In the genomic region with DNA sequence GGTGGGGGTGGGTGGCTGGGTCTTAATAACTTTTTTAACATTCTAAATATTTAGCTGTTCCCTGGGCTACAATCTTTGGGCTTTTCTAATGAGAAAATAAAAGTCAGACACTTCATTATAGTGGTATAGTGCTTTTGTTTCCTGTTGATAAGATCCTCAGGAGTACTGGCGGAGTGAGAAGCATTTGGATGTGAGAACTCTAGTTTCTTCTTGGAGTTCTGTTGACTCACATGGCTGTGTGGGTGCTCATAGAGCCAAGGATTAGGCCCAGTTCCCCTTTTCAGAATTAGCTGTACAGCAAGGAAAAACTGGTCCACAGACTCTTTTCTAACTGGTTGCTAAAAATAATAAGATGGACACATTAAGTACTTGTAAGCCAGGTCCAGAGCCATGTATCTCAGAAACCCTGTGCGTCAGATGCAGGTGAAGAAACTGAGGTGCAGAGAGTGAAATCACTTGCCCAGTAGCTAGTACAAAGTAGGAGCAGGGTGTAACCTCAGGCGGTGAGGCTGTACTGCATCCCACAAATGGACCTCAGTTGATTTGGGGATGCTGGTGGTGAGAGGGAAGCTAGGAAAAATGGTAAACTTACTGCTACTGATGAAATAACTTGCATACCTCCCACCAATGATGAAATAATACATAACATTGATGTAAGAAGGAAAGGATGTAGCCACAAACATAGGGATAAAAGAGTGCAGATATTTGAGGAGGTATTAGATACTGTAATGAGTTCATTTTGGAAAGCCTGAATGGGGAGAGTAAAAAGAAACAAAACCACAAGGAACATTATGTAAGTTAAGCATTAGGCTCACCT, we compare ENCODE assay signal across 11 cellular contexts. TPM values are rescaled to one million over a fixed set of nuclear protein-coding genes. Genes with fewer than 3 reads are reported as not detected.
DNase-seq lines count a peak whose midpoint lies in the region; ATAC-seq, FAIRE-seq and TF ChIP-seq lines count a peak whose summit lies in the region.
"Had no signal": no experiment of that assay in that cellular context is flagged by ENCODE, and none has a peak within 500 bp of the region (broad histone marks: within the 10 kb centered on the region; RNA-seq: fewer than 3 reads in every experiment).

No MANE protein-coding gene starts in this region.

- intact Hi-C loops in CD14-positive monocyte (cut with micrococcal nuclease), result loop anchor here in 1 of 2 donors (10.0 kb wide), 1 partner anchor 489 kb away; no protein-coding TSS in a partner anchor
- intact Hi-C loops in K562 (cut with micrococcal nuclease), result loop anchor here (1.0 kb wide), 2 partner anchors 38 to 76 kb away; no protein-coding TSS in a partner anchor
- intact Hi-C loops in posterior vena cava (cut with DNase I), result loop anchor here in 1 of 2 donors (10.0 kb wide), 1 partner anchor 141 kb away; no protein-coding TSS in a partner anchor

- H3K27ac Mint-ChIP-seq in CD14-positive monocyte (peak overlapping the region; percentile 80 to 92 (median 86)), nephron progenitor cell (peak overlapping the region; percentile 26)
- H3K27ac Mint-ChIP-seq: progenitor cell of endocrine pancreas had no signal

- peak overlapping the region; percentile 61; the same call in 1 of the 2 replicates for H3K4me3 ChIP-seq in K562

- TF ChIP-seq RAD21 in K562 (CRISPR knock-in tag; conservative IDR thresholded peaks at IDR 0.05 in 1 of 2, IDR thresholded peaks at IDR 0.05 in 1 of 2), result no peak; a peak in 2 of 4 replicates

- no peaks in the 10 kb centered on the region for H3K27me3 ChIP-seq in K562 (ENCODE audit: control insufficient read depth in 2 of 2, insufficient read depth in 2 of 2, low read length in 2 of 2)

- peaks cover 17 to 25% of the 10 kb centered on the region in 2 experiments for H3K4me1 ChIP-seq in K562 (replicated peaks in 1 of 2; ENCODE audit: control insufficient read depth in 2 of 2, insufficient read depth in 2 of 2, low read length in 2 of 2)
- H3K4me1 ChIP-seq: foreskin keratinocyte had no signal

- H3K36me3 Mint-ChIP-seq in CD14-positive monocyte, result peaks cover 34 to 41% of the 10 kb centered on the region in 2 donors
- H3K36me3 Mint-ChIP-seq in nephron progenitor cell (ENCODE audit: low read depth), result peaks cover 47% of the 10 kb centered on the region

- H3K4me1 Mint-ChIP-seq in CD14-positive monocyte, result peaks cover 53% of the 10 kb centered on the region
- peaks cover 71% of the 10 kb centered on the region for H3K4me1 Mint-ChIP-seq in nephron progenitor cell

- DNase-seq in CD14-positive monocyte (ENCODE audit: low spot score), result peak; percentile 56
- DNase-seq in Kasumi-1 (lab: John Stamatoyannopoulos, UW), result peak; percentile 23 to 56
- peak in 2 of 4 experiments; percentile 45 to 67 for DNase-seq in K562 (ENCODE audit: extremely low read depth in 1 of 4, low spot score in 3 of 4)
- no peak for DNase-seq in nephron progenitor cell
- DNase-seq in stimulated activated CD4-positive, alpha-beta T cell treated with anti-CD3 and anti-CD28 coated beads, Interleukin-1b, Interleukin-23, amount 100 ng/mL, for 48 hours, result no peak
- DNase-seq in GM20000 (ENCODE audit: low spot score), result no peak
- DNase-seq in posterior vena cava (ENCODE audit: low spot score), result no peak
- DNase-seq: foreskin keratinocyte, NCI-H510A treated with DMSO at 0.1 percent for 48 hours had no signal

- WGBS in K562 (ENCODE audit: insufficient coverage, low coverage, missing lambda C conversion rate), result 28% methylated on average over 3 of the region's 3 CpGs

- in situ Hi-C loops in K562 (cut with MboI), result no loop called here

- POLR2A ChIA-PET in K562 (lab: Yijun Ruan, JAX), result interaction anchor here (0.5 to 5.3 kb wide), 18 partner anchors 10 to 319 kb away, joined by 3 to 220 read pairs (median 8); a partner anchor contains a TSS

- CTCF ChIA-PET in K562 (lab: Yijun Ruan, JAX; ENCODE audit: low intra/inter-chr PET ratio), result no interaction called here

- no peak for TF ChIP-seq CTCF in CD14-positive monocyte (IDR thresholded peaks at IDR 0.05)
- TF ChIP-seq CTCF in K562 (IDR thresholded peaks at IDR 0.05 in 2 of 3, conservative IDR thresholded peaks at IDR 0.05 in 1 of 3; ENCODE audit: insufficient read depth in 2 of 3, low read depth in 1 of 3, low read length in 3 of 3), result no peak
- no peak for TF ChIP-seq CTCF in nephron progenitor cell (IDR thresholded peaks at IDR 0.05)
- TF ChIP-seq CTCF in GM20000 (IDR thresholded peaks at IDR 0.05; ENCODE audit: extremely low read depth, missing control alignments), result no peak

- peak; percentile 59 for FAIRE-seq in K562 (lab: Jason Lieb, UNC)

- ATAC-seq in K562 (no peak), GM19023 (IDR thresholded peaks at IDR 0.05; ENCODE audit: unreplicated experiment) (no peak)
- ATAC-seq: foreskin keratinocyte had no signal

- no TSS peak for BruUV-seq in K562 (replicated peaks; lab: Mats Ljungman, UMichigan)

- H4K20me1 ChIP-seq in K562 (replicated peaks; ENCODE audit: control insufficient read depth, insufficient read depth, low read length), result no peaks in the 10 kb centered on the region

- no peaks in the 10 kb centered on the region for H3K9me3 ChIP-seq in K562 (replicated peaks; ENCODE audit: control insufficient read depth, insufficient read depth, low read depth, low read length)

- H3K4me3 Mint-ChIP-seq in CD14-positive monocyte, result peak overlapping the region; percentile 93 to 96
- H3K4me3 Mint-ChIP-seq in nephron progenitor cell, result peak overlapping the region; percentile 97

- H2AFZ ChIP-seq in K562 (ENCODE audit: low read depth, low read length), result peak overlapping the region; percentile 94

- H3K9me3 Mint-ChIP-seq in CD14-positive monocyte (no peaks in the 10 kb centered on the region), nephron progenitor cell (no peaks in the 10 kb centered on the region)

- H3K4me2 ChIP-seq in K562 (ENCODE audit: insufficient read depth, low read length), result peak overlapping the region; percentile 92

- H3K79me2 ChIP-seq in K562 (ENCODE audit: control insufficient read depth, insufficient read depth, low read length), result peaks cover 17% of the 10 kb centered on the region; the same call in 2 of the 3 replicates

- H3K9ac ChIP-seq in K562 (ENCODE audit: insufficient read depth in 1 of 2, low read depth in 2 of 2, low read length in 2 of 2), result peak overlapping the region in 1 of 2 experiments; percentile 57; a peak in 1 of 4 replicates

- no peak for TF ChIP-seq POLR2A in K562 (conservative IDR thresholded peaks at IDR 0.05)

- H3K36me3 ChIP-seq in K562 (ENCODE audit: control insufficient read depth, insufficient read depth, low read length), result peaks cover 2% of the 10 kb centered on the region; the same call in 1 of the 3 replicates

- H3K27me3 Mint-ChIP-seq in CD14-positive monocyte (ENCODE audit: low read depth in 3 of 3) (peaks cover 3 to 5% (median 5%) of the 10 kb centered on the region in 3 donors), nephron progenitor cell (ENCODE audit: low read depth, poor library complexity) (peaks cover 3% of the 10 kb centered on the region)

- peak overlapping the region; percentile 24; the same call in 1 of the 3 replicates for H3K27ac ChIP-seq in K562 (ENCODE audit: extremely low read depth, low read depth, low read length)
- H3K27ac ChIP-seq: foreskin keratinocyte had no signal

- H3K9me1 ChIP-seq in K562 (ENCODE audit: control insufficient read depth, insufficient read depth, low read length), result peaks cover 4% of the 10 kb centered on the region

- no peak for TF ChIP-seq EP300 in K562 (IDR thresholded peaks at IDR 0.05; ENCODE audit: low read length)

TF ChIP-seq in K562, 482 proteins besides CTCF, POLR2A, EP300 and RAD21 (continues in another document):
- TF ChIP-seq EZH2 (IDR thresholded peaks at IDR 0.05; ENCODE audit: borderline replicate concordance, low read depth, low read length), result no peak

RNA-seq across cellular contexts. Expression of a gene that starts 2.4 kb away (rescaled TPM):
- polyA plus RNA-seq in CD14-positive monocyte (1 to 10 TPM; 3.2 to 7.1 TPM), K562 (2011; rRNA removed) (20.6 and 27.4 TPM in 2 replicates), K562 (2014; fragmentation: Illumina TruSeq; extraction: Trizol) (23.7 and 24.8 TPM in 2 replicates), K562 (2014; fragmentation: Nextera tagmentation; extraction: Ambion mirVana) (10 to 100 TPM; 26.2 to 33.9 TPM), K562 (2014; rRNA removed) (17.7 and 23.5 TPM in 2 replicates)
- total RNA-seq in K562 (2011; cell fraction: chromatin; rRNA removed; ENCODE audit: low replicate concordance), result 159 and 255 TPM in 2 replicates
- total RNA-seq in K562 (2011; cell fraction: nucleolus; rRNA removed), result 75.7 and 94.0 TPM in 2 replicates
- 134 and 202 TPM in 2 replicates for total RNA-seq in K562 (2011; cell fraction: nucleoplasm; rRNA removed)
- total RNA-seq in K562 (2014; rRNA removed) (22.4 and 22.9 TPM in 2 replicates), K562 (2014; rRNA removed; fragmentation: Illumina TruSeq; extraction: Trizol) (40.0 and 43.3 TPM in 2 replicates), K562 (2015; rRNA removed; fragmentation: Illumina TruSeq; extraction: Trizol) (31.1 and 32.3 TPM in 2 replicates), K562 (2021) (32.0 and 35.2 TPM in 2 replicates), posterior vena cava (100 to 1,000 TPM; 136 to 147 TPM)
- polyA plus RNA-seq in K562 (2011; cell fraction: cytosol; rRNA removed), result 5.8 and 10.0 TPM in 2 replicates
- polyA plus RNA-seq in K562 (2011; cell fraction: nucleus; rRNA removed), result 33.1 and 38.3 TPM in 2 replicates
- polyA plus RNA-seq in K562 (2012), result 25.5 and 30.9 TPM in 2 replicates
- 91.6 and 111 TPM in 2 replicates for polyA minus RNA-seq in K562 (2011; rRNA and poly(A)+ RNA removed)
- 22.8 and 25.6 TPM in 2 replicates for polyA minus RNA-seq in K562 (2011; cell fraction: cytosol; rRNA and poly(A)+ RNA removed)
- 77.7 and 104 TPM in 2 replicates for polyA minus RNA-seq in K562 (2011; cell fraction: nucleus; rRNA and poly(A)+ RNA removed)

RNA-seq across cellular contexts. Expression of a gene that starts 28.4 kb away (rescaled TPM):
- polyA plus RNA-seq in CD14-positive monocyte, result 10 to 100 TPM; 74.2 to 80.4 TPM
- total RNA-seq in K562 (2011; cell fraction: chromatin; rRNA removed; ENCODE audit: low replicate concordance), result 20.5 and 21.4 TPM in 2 replicates
- 18.0 and 18.2 TPM in 2 replicates for total RNA-seq in K562 (2011; cell fraction: nucleolus; rRNA removed)
- total RNA-seq in K562 (2011; cell fraction: nucleoplasm; rRNA removed), result 15.5 and 18.3 TPM in 2 replicates
- 6.6 and 8.1 TPM in 2 replicates for total RNA-seq in K562 (2014; rRNA removed)
- 4.2 and 4.6 TPM in 2 replicates for total RNA-seq in K562 (2014; rRNA removed; fragmentation: Illumina TruSeq; extraction: Trizol)
- 4.1 and 4.6 TPM in 2 replicates for total RNA-seq in K562 (2015; rRNA removed; fragmentation: Illumina TruSeq; extraction: Trizol)
- total RNA-seq in K562 (2021), result 5.6 and 6.0 TPM in 2 replicates
- polyA plus RNA-seq in K562 (2011; rRNA removed), result 3.8 and 6.4 TPM in 2 replicates
- 5.6 and 16.4 TPM in 2 replicates for polyA plus RNA-seq in K562 (2011; cell fraction: cytosol; rRNA removed)
- 4.5 and 5.7 TPM in 2 replicates for polyA plus RNA-seq in K562 (2011; cell fraction: nucleus; rRNA removed)
- polyA plus RNA-seq in K562 (2012), result 3.5 and 4.1 TPM in 2 replicates
- 2.9 and 3.7 TPM in 2 replicates for polyA plus RNA-seq in K562 (2014; fragmentation: Illumina TruSeq; extraction: Trizol)
- polyA plus RNA-seq in K562 (2014; fragmentation: Nextera tagmentation; extraction: Ambion mirVana), result 1 to 10 TPM; 1.3 to 1.4 TPM
- 5.2 and 7.4 TPM in 2 replicates for polyA plus RNA-seq in K562 (2014; rRNA removed)
- 10.9 and 15.6 TPM in 2 replicates for polyA minus RNA-seq in K562 (2011; rRNA and poly(A)+ RNA removed)
- 4.8 and 5.0 TPM in 2 replicates for polyA minus RNA-seq in K562 (2011; cell fraction: cytosol; rRNA and poly(A)+ RNA removed)
- 22.3 and 23.8 TPM in 2 replicates for polyA minus RNA-seq in K562 (2011; cell fraction: nucleus; rRNA and poly(A)+ RNA removed)
- total RNA-seq in posterior vena cava, result 10 to 100 TPM; 24.3 to 29.8 TPM

Comparison
In these comparisons a context has a peak if more than half of its experiments do, and no peak if none do; other contexts are left out.
1. DNase-seq: peak in CD14-positive monocyte (single experiment) and Kasumi-1 (2 of 2); none in nephron progenitor cell (single experiment), stimulated activated CD4-positive, alpha-beta T cell treated with anti-CD3 and anti-CD28 coated beads, Interleukin-1b, Interleukin-23, amount 100 ng/mL, for 48 hours (single experiment), GM20000 (single experiment) and posterior vena cava (single experiment).